In genomic region chr16:66668777-66669444, GRCh38 we compare ENCODE assay signal across 1 cellular context.
TF ChIP-seq lines count a peak whose summit lies in the region.

No MANE protein-coding gene starts in this region.

TF ChIP-seq in SK-N-SH treated with all-trans-retinoic acid at 6 μM for 48 hours, 23 proteins besides CTCF, POLR2A, EP300 and RAD21 (continued from another document):
- TF ChIP-seq POU6F1 (CRISPR knock-in tag; IDR thresholded peaks at IDR 0.05; ENCODE audit: borderline replicate concordance, low read depth), result no peak
TF ChIP-seq in SK-N-SH treated with all-trans-retinoic acid at 6 μM for 48 hours: peak in this region for 0.
